ENCODE assay signal across 9 cellular contexts in genomic region chr9:137114220-137114612, GRCh38. TPM values are rescaled to one million over a fixed set of nuclear protein-coding genes. Genes with fewer than 3 reads are reported as not detected.
DNase-seq lines count a peak whose midpoint lies in the region; ATAC-seq and TF ChIP-seq lines count a peak whose summit lies in the region.
"Had no signal": no experiment of that assay in that cellular context is flagged by ENCODE, and none has a peak within 500 bp of the region (broad histone marks: within the 10 kb centered on the region; RNA-seq: fewer than 3 reads in every experiment).

No MANE protein-coding gene starts in this region.

- H3K4me3 ChIP-seq in PC-3 (ENCODE audit: low read length) (peak overlapping the region; percentile 70), esophagus squamous epithelium (peak overlapping the region; percentile 57 to 94 (median 73)), skeletal muscle tissue (ENCODE audit: low read length in 3 of 3) (peak overlapping the region; percentile 30 to 71 (median 68))

- no peak overlapping the region for H3K27ac ChIP-seq in PC-3 (ENCODE audit: low read length)
- H3K27ac ChIP-seq in esophagus squamous epithelium = peak overlapping the region; percentile 44 to 76 (median 52)
- no peak overlapping the region for H3K27ac ChIP-seq in skeletal muscle tissue (ENCODE audit: low read depth, low read length)

- DNase-seq in activated CD4-positive, CD25-positive, alpha-beta regulatory T cell treated with anti-CD3 and anti-CD28 coated beads, Interleukin-2, amount 50 U/mL, for 72 hours = no peak
- DNase-seq in PC-3 (no peak), esophagus squamous epithelium (lab: John Stamatoyannopoulos, UW) (no peak), NCI-H1436 treated with DMSO at 0.1 percent for 48 hours (lab: John Stamatoyannopoulos, UW) (no peak), G401 (ENCODE audit: low spot score) (no peak), AG08396 (ENCODE audit: low spot score) (no peak)

- no peaks in the 10 kb centered on the region for H3K36me3 ChIP-seq in PC-3 (ENCODE audit: low read depth, low read length)
- peaks cover 9 to 43% (median 9%) of the 10 kb centered on the region in 3 donors for H3K36me3 ChIP-seq in esophagus squamous epithelium
- peaks cover 9 to 15% (median 12%) of the 10 kb centered on the region in 3 donors for H3K36me3 ChIP-seq in skeletal muscle tissue (ENCODE audit: control insufficient read depth in 3 of 3, insufficient read depth in 3 of 3, low read length in 3 of 3)

- intact Hi-C loops in PC-3 (cut with micrococcal nuclease) (no loop called here), esophagus squamous epithelium (cut with DNase I) (no loop called here)

- in situ Hi-C loops in G401 (cut with HindIII; ENCODE audit: low sequenced_read_pairs) = no loop called here

- H3K9me2 ChIP-seq in PC-3 (replicated peaks; ENCODE audit: low read length) = no peaks in the 10 kb centered on the region

- no peaks in the 10 kb centered on the region for H3F3A ChIP-seq in PC-3 (ENCODE audit: low read length, unreplicated experiment)

- peak overlapping the region; percentile 82 for H3K4me2 ChIP-seq in PC-3 (ENCODE audit: low read length)

- CTCF ChIA-PET in PC-3 (lab: Charles Lee) = no interaction called here

- 0 out of 2 replicates have a peak, but pooled peaks cover 5% of the 10 kb centered on the region for H3K4me1 ChIP-seq in PC-3 (ENCODE audit: insufficient read depth, low read length)
- H3K4me1 ChIP-seq in esophagus squamous epithelium = peaks cover 14 to 20% (median 15%) of the 10 kb centered on the region in 3 donors
- peaks cover 5 to 10% (median 6%) of the 10 kb centered on the region in 3 donors for H3K4me1 ChIP-seq in skeletal muscle tissue (ENCODE audit: control insufficient read depth in 3 of 3, insufficient read depth in 3 of 3, low read length in 3 of 3)

- peak; percentile 10 to 19 for ATAC-seq in activated CD4-positive, CD25-positive, alpha-beta regulatory T cell treated with anti-CD3 and anti-CD28 coated beads, Interleukin-2, amount 50 U/mL, for 24 hours
- peak; percentile 17 for ATAC-seq in PC-3

- H3K27me3 ChIP-seq in PC-3 (ENCODE audit: low read length) (no peaks in the 10 kb centered on the region), esophagus squamous epithelium (peaks cover 0 to 17% (median 0%) of the 10 kb centered on the region in 4 donors), skeletal muscle tissue (ENCODE audit: control insufficient read depth in 3 of 3, insufficient read depth in 3 of 3, low read length in 3 of 3) (no peaks in the 10 kb centered on the region)

- no TSS peak for BruUV-seq in PC-3 (replicated peaks; lab: Mats Ljungman, UMichigan)

- no peaks in the 10 kb centered on the region for H3K9me3 ChIP-seq in PC-3 (ENCODE audit: low read length)
- H3K9me3 ChIP-seq in esophagus squamous epithelium = no peaks in the 10 kb centered on the region
- no peaks in the 10 kb centered on the region for H3K9me3 ChIP-seq in skeletal muscle tissue (ENCODE audit: control insufficient read depth in 3 of 3, low read length in 3 of 3)

- TF ChIP-seq POLR2A in esophagus squamous epithelium (IDR thresholded peaks at IDR 0.05) = no peak

- POLR2A ChIA-PET in PC-3 (lab: Charles Lee; ENCODE audit: unreplicated experiment) = no interaction called here

- peak overlapping the region; percentile 77; the same call in 1 of the 2 replicates for H2AFZ ChIP-seq in PC-3 (ENCODE audit: low read length)

- H4K20me1 ChIP-seq in PC-3 (ENCODE audit: low read length) = no peaks in the 10 kb centered on the region

- WGBS in esophagus squamous epithelium, 2 donors = no CpG with 5 or more reads among the region's 45 CpGs

- H3K79me2 ChIP-seq in PC-3 (ENCODE audit: low read length) = no peaks in the 10 kb centered on the region

- TF ChIP-seq CTCF in PC-3 (conservative IDR thresholded peaks at IDR 0.05; ENCODE audit: low read depth, low read length) (no peak), esophagus squamous epithelium (IDR thresholded peaks at IDR 0.05) (no peak)

- H3K9ac ChIP-seq in PC-3 (ENCODE audit: low read length) (peak overlapping the region; percentile 49), skeletal muscle tissue (ENCODE audit: low read depth in 1 of 3, low read length in 3 of 3) (peak overlapping the region in 2 of 3 donors; percentile 50 to 69)

RNA-seq across cellular contexts. Expression of gene DPP7, which starts 0.3 kb away (rescaled TPM):
- total RNA-seq in PC-3 (2014; rRNA removed) (101 and 103 TPM in 2 replicates), esophagus squamous epithelium (100 to 1,000 TPM in 1 of 4 donors, 10 to 100 TPM in 3; 41.1 to 109 (median 62.4) TPM), skeletal muscle tissue (19.8 TPM)
- total RNA-seq in G401 (2014; rRNA removed; shearing (Covaris generic)) = 1.2 and 3.0 TPM in 2 replicates

RNA-seq across cellular contexts. Expression of gene GRIN1, which starts 24.7 kb away (rescaled TPM):
- total RNA-seq in PC-3 (2014; rRNA removed) = 0.11 TPM in 1 of 2 replicates, not detected in the other
- under 1 TPM in 1 of 4 donors, not detected in 3; 0.38 TPM for total RNA-seq in esophagus squamous epithelium
- not detected for total RNA-seq in skeletal muscle tissue
- total RNA-seq in G401 (2014; rRNA removed; shearing (Covaris generic)) = not detected in 2 replicates
- total RNA-seq: subcutaneous adipose tissue had no signal

RNA-seq across cellular contexts. Expression of gene MAN1B1, which starts 27.4 kb away (rescaled TPM):
- total RNA-seq in PC-3 (2014; rRNA removed) = 65.5 and 71.6 TPM in 2 replicates
- 10 to 100 TPM; 25.6 to 50.9 (median 39.4) TPM for total RNA-seq in esophagus squamous epithelium
- 31.8 TPM for total RNA-seq in skeletal muscle tissue
- total RNA-seq in G401 (2014; rRNA removed; shearing (Covaris generic)) = 67.0 and 73.9 TPM in 2 replicates

RNA-seq across cellular contexts. Expression of gene UAP1L1, which starts 36.9 kb away (rescaled TPM):
- total RNA-seq in PC-3 (2014; rRNA removed) (5.0 and 6.4 TPM in 2 replicates), esophagus squamous epithelium (1 to 10 TPM; 2.2 to 4.7 (median 3.7) TPM), skeletal muscle tissue (1.0 TPM)
- 28.9 and 34.7 TPM in 2 replicates for total RNA-seq in G401 (2014; rRNA removed; shearing (Covaris generic))

RNA-seq across cellular contexts. Expression of gene SAPCD2, which starts 43.9 kb away (rescaled TPM):
- 98.4 and 134 TPM in 2 replicates for total RNA-seq in PC-3 (2014; rRNA removed)
- 10 to 100 TPM in 3 of 4 donors, 1 to 10 TPM in 1; 8.2 to 21.2 (median 14.7) TPM for total RNA-seq in esophagus squamous epithelium
- total RNA-seq in skeletal muscle tissue = 1.0 TPM
- total RNA-seq in G401 (2014; rRNA removed; shearing (Covaris generic)) = 62.9 and 63.5 TPM in 2 replicates

Comparison
In these comparisons a context has a peak if more than half of its experiments do, and no peak if none do; other contexts are left out.
1. H3K27ac ChIP-seq: peak in esophagus squamous epithelium (4 of 4); none in PC-3 (single experiment) and skeletal muscle tissue (single experiment).
2. Peak in every context shown above with its lines, with median percentiles within 50 percentile points of each other: H3K4me3 ChIP-seq.